18 cellular contexts compared by ENCODE assay signal in genomic region chr3:81154611-81155143, GRCh38.
DNase-seq lines count a peak whose midpoint lies in the region; ATAC-seq, FAIRE-seq and TF ChIP-seq lines count a peak whose summit lies in the region.
"Had no signal": no experiment of that assay in that cellular context is flagged by ENCODE, and none has a peak within 500 bp of the region (broad histone marks: within the 10 kb centered on the region; RNA-seq: fewer than 3 reads in every experiment).

No MANE protein-coding gene starts in this region.

- no peak overlapping the region for H3K4me2 ChIP-seq in HepG2 (ENCODE audit: low read depth, low read length)
- H3K4me2 ChIP-seq in mesendoderm (ENCODE audit: low read length): no peak overlapping the region

- H3K9me3 ChIP-seq in HepG2 (ENCODE audit: low read length) (no peaks in the 10 kb centered on the region), right lobe of liver (no peaks in the 10 kb centered on the region)
- H3K9me3 ChIP-seq: Caco-2, SJCRH30 had no signal

- H3K27me3 ChIP-seq in HepG2 (ENCODE audit: control insufficient read depth in 1 of 2, insufficient read depth in 2 of 2, low read length in 2 of 2) (no peaks in the 10 kb centered on the region), right lobe of liver (no peaks in the 10 kb centered on the region), bronchial epithelial cell (ENCODE audit: control insufficient read depth, insufficient read depth, low read length) (no peaks in the 10 kb centered on the region), mesendoderm (ENCODE audit: insufficient read depth, low read length, poor library complexity) (no peaks in the 10 kb centered on the region)
- H3K27me3 ChIP-seq: SJCRH30 had no signal

- H2AFZ ChIP-seq in HepG2 (ENCODE audit: low read length): no peak overlapping the region

- H4K8ac ChIP-seq in mesendoderm (ENCODE audit: low read depth, low read length): no peak overlapping the region

- CTCF ChIA-PET in HepG2 (lab: Yijun Ruan, JAX; ENCODE audit: low intra/inter-chr PET ratio, low total read pairs): no interaction called here

- no peak overlapping the region for H2AK5ac ChIP-seq in mesendoderm (ENCODE audit: low read length)

- H3K79me2 ChIP-seq in HepG2 (ENCODE audit: insufficient read depth, low read length) (no peaks in the 10 kb centered on the region), mesendoderm (ENCODE audit: control insufficient read depth, insufficient read depth, low read length) (no peaks in the 10 kb centered on the region)

- no peak overlapping the region for H3K27ac ChIP-seq in HepG2 (ENCODE audit: extremely low read length, insufficient read depth, low read length)
- H3K27ac ChIP-seq in right lobe of liver: no peak overlapping the region
- H3K27ac ChIP-seq in mesendoderm (ENCODE audit: low read depth, low read length): no peak overlapping the region
- H3K27ac ChIP-seq: SJCRH30 had no signal

- H4K20me1 ChIP-seq in HepG2 (ENCODE audit: insufficient read depth, low read length): no peaks in the 10 kb centered on the region

- BruUV-seq in HepG2 (replicated peaks; lab: Mats Ljungman, UMichigan): no TSS peak

- WGBS in HepG2 (ENCODE audit: low lambda C conversion rate): 0% methylated on average over 5 of the region's 7 CpGs
- 40% methylated on average over 1 of the region's 7 CpGs for WGBS in right lobe of liver (ENCODE audit: insufficient coverage, low coverage, low lambda C conversion rate, missing lambda C conversion rate)
- WGBS in mesendoderm (ENCODE audit: extremely low coverage, insufficient coverage, low lambda C conversion rate): no CpG with 5 or more reads among the region's 7 CpGs

- H3K23ac ChIP-seq in mesendoderm (ENCODE audit: low read length): no peak overlapping the region

- no peak overlapping the region for H3K9ac ChIP-seq in HepG2 (ENCODE audit: insufficient read depth, low read depth, low read length)
- H3K9ac ChIP-seq in mesendoderm (ENCODE audit: low read length): no peak overlapping the region

- H3K79me1 ChIP-seq in mesendoderm (ENCODE audit: low read length): no peaks in the 10 kb centered on the region

- H2BK120ac ChIP-seq in mesendoderm (ENCODE audit: low read depth, low read length): no peak overlapping the region

- DNase-seq in HepG2 (ENCODE audit: low spot score) (no peak), right lobe of liver (no peak), bronchial epithelial cell (ENCODE audit: low read depth) (no peak), mesendoderm (peak; percentile 47), NCI-H2227 treated with DMSO at 0.1 percent for 48 hours (lab: John Stamatoyannopoulos, UW) (no peak), NCI-H510A (lab: John Stamatoyannopoulos, UW) (no peak), GM13977 (ENCODE audit: low spot score) (no peak)
- DNase-seq: CD4-positive, alpha-beta T cell; DMS153; HFFc6; NCI-H1417; NCI-H187; NCI-H2171; SJCRH30 had no signal

- H2BK15ac ChIP-seq in mesendoderm (replicated peaks; ENCODE audit: low read depth): no peak overlapping the region

- peak; percentile 83 for ATAC-seq in HepG2
- no peak for ATAC-seq in right lobe of liver

- H2BK5ac ChIP-seq in mesendoderm (ENCODE audit: low read length): no peak overlapping the region

- in situ Hi-C loops in HepG2 (cut with HindIII; ENCODE audit: extremely low pct_ligation_motif_present, low pct_unique_long_range_greater_than_20kb): no loop called here
- in situ Hi-C loops in GM13977 (cut with MboI; ENCODE audit: low pct_unique_long_range_greater_than_20kb, low sequenced_read_pairs, unreplicated experiment): no loop called here

- intact Hi-C loops in HepG2 (cut with micrococcal nuclease; ENCODE audit: unreplicated experiment) (no loop called here), right lobe of liver (cut with DNase I) (no loop called here)

- no peak overlapping the region for H4K5ac ChIP-seq in mesendoderm (ENCODE audit: low read length)

- H3K56ac ChIP-seq in mesendoderm (ENCODE audit: low read length): no peak overlapping the region

- H3K18ac ChIP-seq in mesendoderm (ENCODE audit: low read length): no peak overlapping the region

- no peak for TF ChIP-seq EP300 in HepG2 (IDR thresholded peaks at IDR 0.05; ENCODE audit: low read depth in 2 of 2, low read length in 2 of 2)
- TF ChIP-seq EP300 in HepG2 (CRISPR knock-in tag; IDR thresholded peaks at IDR 0.05; ENCODE audit: borderline replicate concordance): no peak

- H3K4me1 ChIP-seq in HepG2 (ENCODE audit: insufficient read depth, low read length): no peaks in the 10 kb centered on the region
- no peaks in the 10 kb centered on the region for H3K4me1 ChIP-seq in right lobe of liver
- no peaks in the 10 kb centered on the region for H3K4me1 ChIP-seq in mesendoderm (ENCODE audit: control insufficient read depth, low read depth, low read length)
- H3K4me1 ChIP-seq: Caco-2, SJCRH30 had no signal

- POLR2A ChIA-PET in HepG2 (lab: Yijun Ruan, JAX): no interaction called here

- no peak for TF ChIP-seq RAD21 in HepG2 (CRISPR knock-in tag; IDR thresholded peaks at IDR 0.05)

- no peak overlapping the region for H3K4ac ChIP-seq in mesendoderm (ENCODE audit: low read depth, low read length)

- TF ChIP-seq POLR2A in HepG2 (IDR thresholded peaks at IDR 0.05; ENCODE audit: insufficient read depth in 1 of 2, low read depth in 2 of 2, low read length in 2 of 2) (no peak), right lobe of liver (IDR thresholded peaks at IDR 0.05) (no peak)

- no peak for TF ChIP-seq CTCF in HepG2 (CRISPR knock-in tag; IDR thresholded peaks at IDR 0.05)
- no peak for TF ChIP-seq CTCF in right lobe of liver (IDR thresholded peaks at IDR 0.05)
- no peak for TF ChIP-seq CTCF in bronchial epithelial cell (IDR thresholded peaks at IDR 0.05; ENCODE audit: insufficient read depth, low read length, severe bottlenecking)
- no peak for TF ChIP-seq CTCF in GM13977 (IDR thresholded peaks at IDR 0.05; ENCODE audit: extremely low read depth, insufficient read depth, missing control alignments)

- no peak overlapping the region for H3K4me3 ChIP-seq in HepG2 (replicated peaks in 1 of 3; ENCODE audit: insufficient read depth in 1 of 3, low read depth in 2 of 3, low read length in 3 of 3)
- no peak overlapping the region for H3K4me3 ChIP-seq in right lobe of liver
- H3K4me3 ChIP-seq in bronchial epithelial cell (ENCODE audit: low read depth, low read length): no peak overlapping the region
- no peak overlapping the region for H3K4me3 ChIP-seq in mesendoderm (ENCODE audit: low read length)
- H3K4me3 ChIP-seq: SJCRH30 had no signal

- no peaks in the 10 kb centered on the region for H3K36me3 ChIP-seq in HepG2 (replicated peaks in 1 of 2; ENCODE audit: control insufficient read depth in 1 of 2, insufficient read depth in 2 of 2, low read length in 2 of 2)
- H3K36me3 ChIP-seq in right lobe of liver: no peaks in the 10 kb centered on the region
- H3K36me3 ChIP-seq in bronchial epithelial cell (ENCODE audit: control insufficient read depth, insufficient read depth, low read length): no peaks in the 10 kb centered on the region
- no peaks in the 10 kb centered on the region for H3K36me3 ChIP-seq in mesendoderm (ENCODE audit: control insufficient read depth, insufficient read depth, low read length)
- H3K36me3 ChIP-seq: SJCRH30 had no signal

- FAIRE-seq in HepG2 (lab: Jason Lieb, UNC) (no peak), bronchial epithelial cell (lab: Jason Lieb, UNC) (peak; percentile 43)
- FAIRE-seq: A204.1, GM12892, H54 had no signal

TF ChIP-seq in HepG2, 621 proteins besides CTCF, POLR2A, EP300 and RAD21:
- TF ChIP-seq FOXO4 (CRISPR knock-in tag; conservative IDR thresholded peaks at IDR 0.05) (no peak), ZNF337 (CRISPR knock-in tag; IDR thresholded peaks at IDR 0.05; ENCODE audit: borderline replicate concordance, low read depth) (no peak), TEF (CRISPR knock-in tag; IDR thresholded peaks at IDR 0.05) (no peak), PHF8 (CRISPR knock-in tag; IDR thresholded peaks at IDR 0.05) (no peak), GZF1 (CRISPR knock-in tag; IDR thresholded peaks at IDR 0.05) (no peak), KLF11 (CRISPR knock-in tag; IDR thresholded peaks at IDR 0.05) (no peak), FLYWCH1 (CRISPR knock-in tag; IDR thresholded peaks at IDR 0.05) (no peak), KDM2A (CRISPR knock-in tag; IDR thresholded peaks at IDR 0.05; ENCODE audit: borderline replicate concordance, low read depth) (no peak), TAF1 (CRISPR knock-in tag; IDR thresholded peaks at IDR 0.05) (no peak), ZBTB38 (CRISPR knock-in tag; IDR thresholded peaks at IDR 0.05) (no peak), ZNF878 (CRISPR knock-in tag; IDR thresholded peaks at IDR 0.05) (no peak), ZBTB21 (CRISPR knock-in tag; IDR thresholded peaks at IDR 0.05) (no peak), ISL2 (CRISPR knock-in tag; IDR thresholded peaks at IDR 0.05) (no peak), KLF16 (CRISPR knock-in tag; IDR thresholded peaks at IDR 0.05) (no peak), PAF1 (CRISPR knock-in tag; IDR thresholded peaks at IDR 0.05) (no peak)
